ENCODE assay signal across 7 cellular contexts in genomic region chr20:33878583-33878982, GRCh38.
"Had no signal": no experiment of that assay in that cellular context is flagged by ENCODE, and none has a peak within 500 bp of the region (broad histone marks: within the 10 kb centered on the region; RNA-seq: fewer than 3 reads in every experiment).

No MANE protein-coding gene starts in this region.

- DNase-seq: H9, HCEC 1CT, KBM-7 had no signal

- H3K4me3 Mint-ChIP-seq: GM23338, H9 had no signal

- H2AFZ ChIP-seq: GM23338 had no signal

- ATAC-seq: GM23338, HepG2 had no signal

- H3K27ac Mint-ChIP-seq: GM23338, H9, IgD-negative memory B cell had no signal

- H3K4me3 ChIP-seq: GM23338 had no signal

- H3K4me2 ChIP-seq: GM23338 had no signal

- H3K27ac ChIP-seq: HL-60 had no signal
